Comparison of ENCODE assay signal across 17 cellular contexts in the genomic region with DNA sequence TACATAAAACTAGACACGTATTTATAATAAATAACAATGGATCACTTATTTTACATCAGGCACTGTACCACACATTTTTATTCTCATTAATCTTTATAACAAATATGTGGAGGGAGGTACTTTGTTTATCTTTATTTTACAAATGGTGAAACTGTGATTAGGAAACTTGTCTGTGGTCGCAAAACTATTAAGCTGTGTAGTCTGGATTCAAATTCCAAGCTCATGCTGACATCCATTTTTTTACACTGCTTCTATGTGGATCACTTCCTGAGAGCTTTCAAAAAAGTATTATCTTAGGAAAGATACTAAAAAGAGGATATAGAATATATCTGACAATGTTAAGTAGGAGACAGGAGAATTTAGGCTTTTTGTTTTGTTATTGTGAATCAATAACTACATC.
DNase-seq lines count a peak whose midpoint lies in the region; TF ChIP-seq lines count a peak whose summit lies in the region.
"Had no signal": no experiment of that assay in that cellular context is flagged by ENCODE, and none has a peak within 500 bp of the region (broad histone marks: within the 10 kb centered on the region; RNA-seq: fewer than 3 reads in every experiment).

No MANE protein-coding gene starts in this region.

- in situ Hi-C loops in HAP-1 (cut with MboI; ENCODE audit: low sequenced_read_pairs) = no loop called here

- H3K36me3 ChIP-seq in spleen (no peaks in the 10 kb centered on the region), HAP-1 (replicated peaks) (no peaks in the 10 kb centered on the region)
- H3K36me3 ChIP-seq: BE2C, SJCRH30 had no signal

- TF ChIP-seq POLR2A in spleen (IDR thresholded peaks at IDR 0.05) = no peak

- TF ChIP-seq CTCF in choroid plexus epithelial cell (conservative IDR thresholded peaks at IDR 0.05; ENCODE audit: low read depth, low read length) (no peak), fibroblast of villous mesenchyme (IDR thresholded peaks at IDR 0.05; ENCODE audit: insufficient read depth, low read depth, low read length) (no peak), coronary artery (IDR thresholded peaks at IDR 0.05) (no peak), spleen (IDR thresholded peaks at IDR 0.05 in 8 of 11, conservative IDR thresholded peaks at IDR 0.05 in 3 of 11) (no peak)

- no peaks in the 10 kb centered on the region for H3K9me3 ChIP-seq in spleen
- no peaks in the 10 kb centered on the region for H3K9me3 ChIP-seq in HAP-1
- H3K9me3 ChIP-seq: BE2C, SJCRH30 had no signal

- 74 to 92% (median 85%) methylated on average over 2 of the region's 2 CpGs for WGBS in spleen, 5 donors

- H3K4me3 ChIP-seq in choroid plexus epithelial cell (ENCODE audit: low read depth, low read length) (no peak overlapping the region), fibroblast of villous mesenchyme (ENCODE audit: low read depth, low read length) (no peak overlapping the region), coronary artery (no peak overlapping the region), spleen (no peak overlapping the region), HAP-1 (no peak overlapping the region)
- H3K4me3 ChIP-seq: PC-9, SJCRH30 had no signal

- DNase-seq in EL = peak; percentile 36
- DNase-seq in choroid plexus epithelial cell (ENCODE audit: low read depth) = peak; percentile 81
- peak; percentile 67 for DNase-seq in fibroblast of villous mesenchyme (ENCODE audit: low read depth)
- no peak for DNase-seq in coronary artery (ENCODE audit: low spot score)
- no peak for DNase-seq in spleen
- DNase-seq in HAP-1 (ENCODE audit: low spot score in 2 of 2) = no peak
- no peak for DNase-seq in 8988T
- DNase-seq: ACHN; BE2C; CD4-positive, alpha-beta memory T cell; DMS153; NCI-H1417; NCI-H187 treated with DMSO at 0.1 percent for 48 hours; NCI-H226; NCI-H524; PC-9; SJCRH30 had no signal

- H3K27ac ChIP-seq in coronary artery (no peak overlapping the region), spleen (no peak overlapping the region)
- H3K27ac ChIP-seq: PC-9, SJCRH30 had no signal

- intact Hi-C loops in spleen (cut with DNase I; ENCODE audit: low total_unique reads) = no loop called here

- H3K4me1 ChIP-seq in spleen = no peaks in the 10 kb centered on the region
- no peaks in the 10 kb centered on the region for H3K4me1 ChIP-seq in HAP-1
- H3K4me1 ChIP-seq: BE2C, SJCRH30 had no signal

- H3K27me3 ChIP-seq in spleen (replicated peaks in 1 of 7) (no peaks in the 10 kb centered on the region), HAP-1 (ENCODE audit: low read depth) (no peaks in the 10 kb centered on the region)
- H3K27me3 ChIP-seq: BE2C, SJCRH30 had no signal

Comparison
In these comparisons a context has a peak if more than half of its experiments do, and no peak if none do; other contexts are left out.
1. DNase-seq: peak in EL (single experiment), choroid plexus epithelial cell (single experiment) and fibroblast of villous mesenchyme (single experiment); none in coronary artery (single experiment), spleen (single experiment), HAP-1 (0 of 2) and 8988T (single experiment).